9 cellular contexts compared by ENCODE assay signal in the genomic region with DNA sequence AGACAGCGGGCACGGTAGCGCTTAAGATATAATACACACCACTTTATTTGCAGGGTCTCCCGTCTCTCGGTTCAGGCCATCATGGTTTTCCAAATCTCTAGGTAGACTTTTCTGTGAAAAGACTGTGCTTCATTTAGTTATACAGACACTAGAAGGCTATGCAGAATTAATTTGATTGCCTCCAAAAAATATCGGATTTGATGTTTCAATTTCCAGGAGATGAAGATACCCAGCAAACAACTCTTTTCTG. TPM values are rescaled to one million over a fixed set of nuclear protein-coding genes. Genes with fewer than 3 reads are reported as not detected.
DNase-seq lines count a peak whose midpoint lies in the region; ATAC-seq and TF ChIP-seq lines count a peak whose summit lies in the region.
"Had no signal": no experiment of that assay in that cellular context is flagged by ENCODE, and none has a peak within 500 bp of the region (broad histone marks: within the 10 kb centered on the region; RNA-seq: fewer than 3 reads in every experiment).

No MANE protein-coding gene starts in this region.

- H3K9me3 Mint-ChIP-seq in activated naive CD4-positive, alpha-beta T cell treated with anti-CD3 and anti-CD28 coated beads for 36 hours = no peaks in the 10 kb centered on the region
- H3K9me3 Mint-ChIP-seq: activated naive CD4-positive, alpha-beta T cell treated with anti-CD3 and anti-CD28 coated beads, Interleukin-2, amount 50 U/mL, for 24 hours had no signal

- no peak overlapping the region for H2AFZ ChIP-seq in OCI-LY1 (ENCODE audit: low read length)
- no peak overlapping the region for H2AFZ ChIP-seq in fibroblast of lung (ENCODE audit: low read length)
- peak overlapping the region; percentile 91 for H2AFZ ChIP-seq in parathyroid adenoma

- peaks cover 43% of the 10 kb centered on the region for H3K36me3 ChIP-seq in OCI-LY1 (ENCODE audit: insufficient read depth, low read length)
- H3K36me3 ChIP-seq in fibroblast of lung (ENCODE audit: control insufficient read depth, insufficient read depth, low read length) = peaks cover 1% of the 10 kb centered on the region
- H3K36me3 ChIP-seq in parathyroid adenoma (ENCODE audit: control insufficient read depth, insufficient read depth, low read length) = no peaks in the 10 kb centered on the region

- H3K4me1 Mint-ChIP-seq in activated naive CD4-positive, alpha-beta T cell treated with anti-CD3 and anti-CD28 coated beads for 36 hours (ENCODE audit: low read depth) = peaks cover 38% of the 10 kb centered on the region

- H3K4me2 ChIP-seq in OCI-LY1 (ENCODE audit: low read length) (peak overlapping the region; percentile 87), fibroblast of lung (ENCODE audit: extremely low read depth, insufficient read depth, low read length) (peak overlapping the region; percentile 96), parathyroid adenoma (ENCODE audit: low read length) (peak overlapping the region; percentile 99)

- H3K36me3 Mint-ChIP-seq in activated naive CD4-positive, alpha-beta T cell treated with anti-CD3 and anti-CD28 coated beads for 36 hours (ENCODE audit: low read depth) = peaks cover 20% of the 10 kb centered on the region

- no peak for DNase-seq in fibroblast of lung (ENCODE audit: low read depth in 2 of 2)
- no peak for DNase-seq in activated naive CD4-positive, alpha-beta T cell (lab: John Stamatoyannopoulos, UW)
- no peak for DNase-seq in DMS79 (lab: John Stamatoyannopoulos, UW)
- DNase-seq in activated naive CD4-positive, alpha-beta T cell treated with anti-CD3 and anti-CD28 coated beads for 36 hours = no peak

- H3K9me2 ChIP-seq in OCI-LY1 (ENCODE audit: low read depth, low read length) = no peaks in the 10 kb centered on the region

- H3K9ac ChIP-seq in OCI-LY1 (ENCODE audit: low read length) (peak overlapping the region; percentile 86), fibroblast of lung (ENCODE audit: insufficient read depth, low read length) (peak overlapping the region; percentile 94), parathyroid adenoma (peak overlapping the region; percentile 89)

- CTCF ChIA-PET in activated naive CD4-positive, alpha-beta T cell treated with anti-CD3 and anti-CD28 coated beads for 36 hours (lab: Charles Lee) = interaction anchor here (1.2 kb wide), 1 partner anchor 29 kb away, joined by 3 read pairs; a partner anchor contains a TSS

- H3K9me3 ChIP-seq in OCI-LY1 (ENCODE audit: low read length) = no peaks in the 10 kb centered on the region
- no peaks in the 10 kb centered on the region for H3K9me3 ChIP-seq in fibroblast of lung (ENCODE audit: control insufficient read depth, insufficient read depth, low read depth, low read length)
- H3K9me3 ChIP-seq in parathyroid adenoma (ENCODE audit: control insufficient read depth, low read length) = no peaks in the 10 kb centered on the region

- intact Hi-C loops in activated naive CD4-positive, alpha-beta T cell treated with anti-CD3 and anti-CD28 coated beads for 36 hours (cut with micrococcal nuclease) = loop anchor here (1.0 to 5.0 kb wide), 4 partner anchors 29 to 1343 kb away; a partner anchor contains a TSS

- H3K79me2 ChIP-seq in OCI-LY1 (ENCODE audit: insufficient read depth, low read length) (peaks cover 59% of the 10 kb centered on the region), fibroblast of lung (ENCODE audit: control insufficient read depth, insufficient read depth, low read length) (peaks cover 62% of the 10 kb centered on the region), parathyroid adenoma (peaks cover 46% of the 10 kb centered on the region)

- ATAC-seq in HG02571 (IDR thresholded peaks at IDR 0.05; ENCODE audit: unreplicated experiment) = no peak

- peaks cover 41% of the 10 kb centered on the region for H3K4me1 ChIP-seq in OCI-LY1 (ENCODE audit: insufficient read depth, low read length, severe bottlenecking)
- peaks cover 5% of the 10 kb centered on the region for H3K4me1 ChIP-seq in fibroblast of lung (ENCODE audit: control insufficient read depth, extremely low read depth, insufficient read depth, low read length)
- H3K4me1 ChIP-seq in parathyroid adenoma = peaks cover 10% of the 10 kb centered on the region

- H3K27ac ChIP-seq in C4-2B = peak overlapping the region; percentile 95
- H3K27ac ChIP-seq in OCI-LY1 (ENCODE audit: low read depth, low read length, poor library complexity, severe bottlenecking) = peak overlapping the region; percentile 8
- H3K27ac ChIP-seq in fibroblast of lung (ENCODE audit: insufficient read depth, low read length) = peak overlapping the region; percentile 97
- H3K27ac ChIP-seq in parathyroid adenoma = peak overlapping the region; percentile 94

- H4K20me1 ChIP-seq in OCI-LY1 (ENCODE audit: insufficient read depth, low read length) (no peaks in the 10 kb centered on the region), fibroblast of lung (ENCODE audit: control insufficient read depth, extremely low read depth, insufficient read depth, low read length) (no peaks in the 10 kb centered on the region)

- no peaks in the 10 kb centered on the region for H3K27me3 ChIP-seq in OCI-LY1 (ENCODE audit: insufficient read depth, low read length)
- no peaks in the 10 kb centered on the region for H3K27me3 ChIP-seq in fibroblast of lung (ENCODE audit: control insufficient read depth, insufficient read depth, low read length)
- H3K27me3 ChIP-seq in parathyroid adenoma (ENCODE audit: control insufficient read depth, insufficient read depth, low read length) = no peaks in the 10 kb centered on the region

- TF ChIP-seq CTCF in C4-2B (conservative IDR thresholded peaks at IDR 0.05) (no peak), OCI-LY1 (IDR thresholded peaks at IDR 0.05; ENCODE audit: low read length) (no peak), fibroblast of lung (conservative IDR thresholded peaks at IDR 0.05 in 1 of 2, IDR thresholded peaks at IDR 0.05 in 1 of 2; ENCODE audit: low read depth in 1 of 2, low read length in 2 of 2) (no peak), parathyroid adenoma (IDR thresholded peaks at IDR 0.05) (no peak)

- no peak overlapping the region for H3K4me3 Mint-ChIP-seq in activated naive CD4-positive, alpha-beta T cell treated with anti-CD3 and anti-CD28 coated beads for 36 hours
- H3K4me3 Mint-ChIP-seq: activated naive CD4-positive, alpha-beta T cell treated with anti-CD3 and anti-CD28 coated beads, Interleukin-2, amount 50 U/mL, for 24 hours had no signal

- H3K27me3 Mint-ChIP-seq in activated naive CD4-positive, alpha-beta T cell treated with anti-CD3 and anti-CD28 coated beads for 36 hours (ENCODE audit: low read depth) = no peaks in the 10 kb centered on the region
- H3K27me3 Mint-ChIP-seq: activated naive CD4-positive, alpha-beta T cell treated with anti-CD3 and anti-CD28 coated beads, Interleukin-2, amount 50 U/mL, for 24 hours had no signal

- H3K4me3 ChIP-seq in OCI-LY1 (ENCODE audit: low read depth, low read length, poor library complexity, severe bottlenecking) (peak overlapping the region; percentile 83), fibroblast of lung (replicated peaks in 1 of 4; ENCODE audit: control extremely low read depth in 1 of 4, insufficient read depth in 1 of 4, low read depth in 3 of 4, low read length in 4 of 4) (peak overlapping the region; percentile 71 to 100 (median 86)), parathyroid adenoma (ENCODE audit: low read depth, low read length) (peak overlapping the region; percentile 91)

- H3K27ac Mint-ChIP-seq in activated naive CD4-positive, alpha-beta T cell treated with anti-CD3 and anti-CD28 coated beads for 36 hours = no peak overlapping the region
- H3K27ac Mint-ChIP-seq: activated naive CD4-positive, alpha-beta T cell treated with anti-CD3 and anti-CD28 coated beads, Interleukin-2, amount 50 U/mL, for 24 hours had no signal

- H3F3A ChIP-seq in OCI-LY1 (ENCODE audit: insufficient read depth, low read length) = no peaks in the 10 kb centered on the region

RNA-seq across cellular contexts. Expression of a gene that starts 0.6 kb away (rescaled TPM):
- 7.8 and 8.7 TPM in 2 replicates for total RNA-seq in fibroblast of lung
- polyA plus RNA-seq in fibroblast of lung = 14.2 and 14.4 TPM in 2 replicates
- polyA plus RNA-seq in fibroblast of lung (2012) = 8.5 and 9.0 TPM in 2 replicates
- 3.4 and 3.5 TPM in 2 replicates for polyA minus RNA-seq in fibroblast of lung (ENCODE audit: low replicate concordance)
- 10 to 100 TPM; 19.4 to 22.3 TPM for total RNA-seq in activated naive CD4-positive, alpha-beta T cell treated with anti-CD3 and anti-CD28 coated beads for 36 hours

RNA-seq across cellular contexts. Expression of a gene that starts 1.7 kb away (rescaled TPM):
- total RNA-seq in fibroblast of lung = 227 and 245 TPM in 2 replicates
- 489 and 585 TPM in 2 replicates for polyA plus RNA-seq in fibroblast of lung
- polyA plus RNA-seq in fibroblast of lung (2012) = 289 and 347 TPM in 2 replicates
- 119 and 149 TPM in 2 replicates for polyA minus RNA-seq in fibroblast of lung (ENCODE audit: low replicate concordance)
- total RNA-seq in activated naive CD4-positive, alpha-beta T cell treated with anti-CD3 and anti-CD28 coated beads for 36 hours = 100 to 1,000 TPM; 236 to 252 TPM

RNA-seq across cellular contexts. Expression of a gene that starts 29.6 kb away (rescaled TPM):
- 39.6 and 62.4 TPM in 2 replicates for total RNA-seq in fibroblast of lung
- polyA plus RNA-seq in fibroblast of lung = 55.6 and 56.6 TPM in 2 replicates
- polyA plus RNA-seq in fibroblast of lung (2012) = 53.5 and 58.3 TPM in 2 replicates
- polyA minus RNA-seq in fibroblast of lung (ENCODE audit: low replicate concordance) = 19.9 and 29.3 TPM in 2 replicates
- total RNA-seq in activated naive CD4-positive, alpha-beta T cell treated with anti-CD3 and anti-CD28 coated beads for 36 hours = 100 to 1,000 TPM; 106 to 109 TPM

Comparison
In these comparisons a context has a peak if more than half of its experiments do, and no peak if none do; other contexts are left out.
1. H3K27ac ChIP-seq: peak in every context shown above with its lines; median percentile 97 in fibroblast of lung; 95 in C4-2B; 94 in parathyroid adenoma; 8 in OCI-LY1.